In genomic region chr1:214584805-214585766, GRCh38 we compare ENCODE assay signal across 7 cellular contexts. TPM values are rescaled to one million over a fixed set of nuclear protein-coding genes. Genes with fewer than 3 reads are reported as not detected.
DNase-seq lines count a peak whose midpoint lies in the region; ATAC-seq and TF ChIP-seq lines count a peak whose summit lies in the region.

No MANE protein-coding gene starts in this region.

- H4K20me1 ChIP-seq in HCT116 (ENCODE audit: insufficient read depth): no peaks in the 10 kb centered on the region

- H3K27me3 ChIP-seq in HCT116 (ENCODE audit: insufficient read depth, low read length) (no peaks in the 10 kb centered on the region), transverse colon (no peaks in the 10 kb centered on the region)

- H3K4me3 ChIP-seq in HCT116 (replicated peaks in 1 of 2; ENCODE audit: low read depth in 1 of 2, low read length in 2 of 2): no peak overlapping the region
- no peak overlapping the region for H3K4me3 ChIP-seq in transverse colon

- POLR2A ChIA-PET in HCT116 (lab: Charles Lee): interaction anchor here (1.2 kb wide), 1 partner anchor 371 kb away, joined by 3 read pairs; no protein-coding TSS in a partner anchor
- POLR2A ChIA-PET in activated CD8-positive, alpha-beta T cell treated with anti-CD3 and anti-CD28 coated beads for 36 hours (lab: Charles Lee): interaction anchor here (1.7 kb wide), 1 partner anchor 34 kb away, joined by 3 read pairs; the partner anchor contains the start of gene PTPN14

- peaks cover 6% of the 10 kb centered on the region for H3K27me3 Mint-ChIP-seq in activated CD8-positive, alpha-beta T cell treated with anti-CD3 and anti-CD28 coated beads for 36 hours

- no peak overlapping the region for H3K4me3 Mint-ChIP-seq in activated CD8-positive, alpha-beta T cell treated with anti-CD3 and anti-CD28 coated beads for 36 hours

- no peak overlapping the region for H3K9ac ChIP-seq in HCT116 (ENCODE audit: low read length)

- TF ChIP-seq CTCF in GM12872 (IDR thresholded peaks at IDR 0.05; ENCODE audit: insufficient read depth, low read depth, low read length) (peak; percentile 71), HCT116 (IDR thresholded peaks at IDR 0.05 in 2 of 3, conservative IDR thresholded peaks at IDR 0.05 in 1 of 3; ENCODE audit: borderline replicate concordance in 1 of 3, insufficient read depth in 1 of 3, low read depth in 2 of 3, low read length in 2 of 3) (peak; percentile 57 to 95 (median 83)), transverse colon (IDR thresholded peaks at IDR 0.05) (peak; percentile 61 to 72 (median 66))
- TF ChIP-seq CTCF in activated CD8-positive, alpha-beta T cell treated with anti-CD3 and anti-CD28 coated beads for 36 hours (IDR thresholded peaks at IDR 0.05): peak; percentile 59

- H3K4me1 Mint-ChIP-seq in activated CD8-positive, alpha-beta T cell treated with anti-CD3 and anti-CD28 coated beads for 36 hours (ENCODE audit: low read depth): no peaks in the 10 kb centered on the region

- WGBS in transverse colon (ENCODE audit: low coverage in 1 of 2), 2 donors: 47% methylated on average over 1 of the region's 1 CpG; no CpG with 5 or more reads in 1 of the 2 donors

- CTCF ChIA-PET in HCT116 (lab: Charles Lee): interaction anchor here (0.7 to 8.7 kb wide), 12 partner anchors 9 to 371 kb away, joined by 3 to 130 read pairs (median 5); partner anchors contain the start of gene PTPN14
- CTCF ChIA-PET in activated CD8-positive, alpha-beta T cell treated with anti-CD3 and anti-CD28 coated beads for 36 hours (lab: Charles Lee): interaction anchor here (0.6 to 12.1 kb wide), 22 partner anchors 9 to 373 kb away, joined by 3 to 119 read pairs (median 4); no protein-coding TSS in a partner anchor

- TF ChIP-seq POLR2A in HCT116 (IDR thresholded peaks at IDR 0.05; ENCODE audit: borderline replicate concordance, extremely low read depth, insufficient read depth, insufficient read length): no peak
- no peak for TF ChIP-seq POLR2A in transverse colon (IDR thresholded peaks at IDR 0.05)

- ATAC-seq in HCT116: peak; percentile 76
- ATAC-seq in activated CD8-positive, alpha-beta T cell treated with anti-CD3 and anti-CD28 coated beads for 36 hours: peak; percentile 78

- no peaks in the 10 kb centered on the region for H3K36me3 Mint-ChIP-seq in activated CD8-positive, alpha-beta T cell treated with anti-CD3 and anti-CD28 coated beads for 36 hours (ENCODE audit: low read depth)

- RAD21 ChIA-PET in HCT116 (lab: Charles Lee; ENCODE audit: low non-redundant PET in 1 of 2, low total read pairs in 2 of 2, uncharacterized antibody in 2 of 2, unreplicated experiment in 2 of 2): interaction anchor here (0.6 to 2.5 kb wide), 4 partner anchors 77 to 253 kb away, joined by 4 to 15 read pairs (median 8); no protein-coding TSS in a partner anchor

- H3K9me2 ChIP-seq in HCT116 (ENCODE audit: insufficient read depth): no peaks in the 10 kb centered on the region

- BruUV-seq in HCT116 (replicated peaks; lab: Mats Ljungman, UMichigan): no TSS peak

- H3K36me3 ChIP-seq in HCT116 (ENCODE audit: control insufficient read depth in 1 of 2, insufficient read depth in 2 of 2, low read length in 2 of 2) (no peaks in the 10 kb centered on the region), transverse colon (no peaks in the 10 kb centered on the region)

- H3K79me2 ChIP-seq in HCT116 (ENCODE audit: insufficient read depth, low read length): no peaks in the 10 kb centered on the region

- intact Hi-C loops in HCT116 (cut with micrococcal nuclease) (loop anchor here (1.0 to 2.0 kb wide), 4 partner anchors 34 to 370 kb away; partner anchors contain the start of gene PTPN14), transverse colon (cut with DNase I; ENCODE audit: low total_unique reads) (loop anchor here (5.0 kb wide), 1 partner anchor 253 kb away; no protein-coding TSS in a partner anchor)
- intact Hi-C loops in activated CD8-positive, alpha-beta T cell treated with anti-CD3 and anti-CD28 coated beads for 36 hours (cut with micrococcal nuclease): loop anchor here (1.0 to 10.0 kb wide), 3 partner anchors 198 to 310 kb away; no protein-coding TSS in a partner anchor

- 0 out of 2 replicates have a peak overlapping the region, but pooled peaks have one; percentile 0 for H3K4me2 ChIP-seq in HCT116 (ENCODE audit: low read length)

- H3K4me1 ChIP-seq in HCT116 (ENCODE audit: control insufficient read depth in 1 of 2, insufficient read depth in 2 of 2, low read length in 2 of 2) (peaks cover 12 to 22% of the 10 kb centered on the region in 2 experiments), transverse colon (no peaks in the 10 kb centered on the region)

- H3K9me3 Mint-ChIP-seq in activated CD8-positive, alpha-beta T cell treated with anti-CD3 and anti-CD28 coated beads for 36 hours: no peaks in the 10 kb centered on the region

- TF ChIP-seq EP300 in transverse colon (IDR thresholded peaks at IDR 0.05; ENCODE audit: low read depth): no peak

- in situ Hi-C loops in transverse colon (cut with MboI; ENCODE audit: low pct_ligation_motif_present in 1 of 4, low pct_unique_long_range_greater_than_20kb in 1 of 4, low sequenced_read_pairs in 3 of 4): loop anchor here (10.0 to 25.0 kb wide), 4 partner anchors 248 to 373 kb away; no protein-coding TSS in a partner anchor

- no peaks in the 10 kb centered on the region for H3K9me3 ChIP-seq in HCT116 (ENCODE audit: control insufficient read depth in 1 of 2, insufficient read depth in 1 of 2, low read depth in 1 of 2, low read length in 2 of 2)
- H3K9me3 ChIP-seq in transverse colon: no peaks in the 10 kb centered on the region

- peak overlapping the region; percentile 67 for H2AFZ ChIP-seq in HCT116 (ENCODE audit: low read depth, low read length, poor library complexity, severe bottlenecking)

- no peak overlapping the region for H3K27ac ChIP-seq in HCT116 (ENCODE audit: low read depth, low read length)
- H3K27ac ChIP-seq in transverse colon: no peak overlapping the region

- H3K27ac Mint-ChIP-seq in activated CD8-positive, alpha-beta T cell treated with anti-CD3 and anti-CD28 coated beads for 36 hours: no peak overlapping the region

- peak; percentile 40 for DNase-seq in HCT116 (ENCODE audit: low read depth, low spot score)
- peak; percentile 51 for DNase-seq in NCI-H1092 treated with DMSO at 0.1 percent for 48 hours (lab: John Stamatoyannopoulos, UW)
- no peak for DNase-seq in activated CD8-positive, alpha-beta T cell treated with anti-CD3 and anti-CD28 coated beads for 36 hours
- peak; percentile 37 for DNase-seq in iPS-NIHi11 (ENCODE audit: low spot score)
- DNase-seq in transverse colon: no peak
- no peak for DNase-seq in ecto neural progenitor cell (ENCODE audit: low spot score)

- TF ChIP-seq RAD21 in HCT116 (IDR thresholded peaks at IDR 0.05; ENCODE audit: low read depth): peak; percentile 95

TF ChIP-seq in HCT116, 20 proteins besides CTCF, POLR2A, EP300 and RAD21:
- TF ChIP-seq YY1 (IDR thresholded peaks at IDR 0.05; ENCODE audit: extremely low read depth, insufficient replicate concordance, low read depth, low read length) (no peak), EGR1 (IDR thresholded peaks at IDR 0.05; ENCODE audit: low read depth) (0 out of 2 replicates have a peak, but pooled peaks have one; percentile 24), MAX (IDR thresholded peaks at IDR 0.05) (peak; percentile 38; the same call in 1 of the 2 replicates), JUND (IDR thresholded peaks at IDR 0.05) (0 out of 2 replicates have a peak, but pooled peaks have one; percentile 42), FOSL1 (IDR thresholded peaks at IDR 0.05; ENCODE audit: low read depth) (0 out of 2 replicates have a peak, but pooled peaks have one; percentile 29), SRF (IDR thresholded peaks at IDR 0.05; ENCODE audit: low read depth) (0 out of 2 replicates have a peak, but pooled peaks have one; percentile 44), POLR2AphosphoS5 (IDR thresholded peaks at IDR 0.05; ENCODE audit: low read depth, low read length) (no peak)

RNA-seq across cellular contexts. Expression of gene CENPF, which starts 17.9 kb away (rescaled TPM):
- 120 TPM for total RNA-seq in HCT116 (2021; ENCODE audit: unreplicated experiment)
- 43.7 and 76.9 TPM in 2 replicates for polyA plus RNA-seq in HCT116 (2012)
- total RNA-seq in activated CD8-positive, alpha-beta T cell treated with anti-CD3 and anti-CD28 coated beads for 36 hours: 10 to 100 TPM; 65.4 to 70.6 TPM
- 10 to 100 TPM in 1 of 4 donors, 1 to 10 TPM in 3; 1.5 to 49.8 (median 3.4) TPM for total RNA-seq in transverse colon

RNA-seq across cellular contexts. Expression of gene PTPN14, which starts 33.7 kb away (rescaled TPM):
- 37.5 TPM for total RNA-seq in HCT116 (2021; ENCODE audit: unreplicated experiment)
- polyA plus RNA-seq in HCT116 (2012): 7.2 and 11.1 TPM in 2 replicates
- total RNA-seq in activated CD8-positive, alpha-beta T cell treated with anti-CD3 and anti-CD28 coated beads for 36 hours: under 1 TPM; 0.27 to 0.34 TPM
- 1 to 10 TPM; 4.5 to 9.7 (median 7.1) TPM for total RNA-seq in transverse colon

Comparison
In these comparisons a context has a peak if more than half of its experiments do, and no peak if none do; other contexts are left out.
1. DNase-seq: peak in HCT116 (single experiment), NCI-H1092 treated with DMSO at 0.1 percent for 48 hours (single experiment) and iPS-NIHi11 (single experiment); none in activated CD8-positive, alpha-beta T cell treated with anti-CD3 and anti-CD28 coated beads for 36 hours (single experiment), transverse colon (single experiment) and ecto neural progenitor cell (single experiment).
2. RNA of gene PTPN14, which starts 33.7 kb away (total RNA-seq): 37.5 TPM in HCT116 (single experiment) and 4.5 to 9.7 TPM in transverse colon; 0.27 to 0.34 TPM in activated CD8-positive, alpha-beta T cell treated with anti-CD3 and anti-CD28 coated beads for 36 hours; every median in the first group is over 4 times any median in the second.
3. Peak in every context shown above with its lines, with median percentiles within 50 percentile points of each other: CTCF ChIP-seq.